Comparison of ENCODE assay signal across 8 cellular contexts in genomic region chr5:147509041-147509709, GRCh38. TPM values are rescaled to one million over a fixed set of nuclear protein-coding genes. Genes with fewer than 3 reads are reported as not detected.
DNase-seq lines count a peak whose midpoint lies in the region; FAIRE-seq and TF ChIP-seq lines count a peak whose summit lies in the region.

No MANE protein-coding gene starts in this region.

- H3K9ac ChIP-seq in BLaER1 treated with 17β-estradiol and CSF1 and Interleukin-3, amounts not matched to agents 10 nM and 100 nM: peak overlapping the region; percentile 27 to 73 (median 56); a peak in 20 of 22 replicates
- H3K9ac ChIP-seq in endothelial cell of umbilical vein (replicated peaks; ENCODE audit: extremely low read depth, insufficient read depth, low read length): peak overlapping the region; percentile 83

- H3K4me2 ChIP-seq in BLaER1 treated with 17β-estradiol and CSF1 and Interleukin-3, amounts not matched to agents 10 nM and 100 nM: peak overlapping the region; percentile 77 to 93 (median 85)
- H3K4me2 ChIP-seq in endothelial cell of umbilical vein (ENCODE audit: insufficient read depth, low read length): peak overlapping the region; percentile 95

- TF ChIP-seq POLR2A in endothelial cell of umbilical vein (IDR thresholded peaks at IDR 0.05; ENCODE audit: low read depth, low read length) (no peak), erythroblast (IDR thresholded peaks at IDR 0.05; ENCODE audit: low read length) (no peak)

- CTCF ChIA-PET in endothelial cell of umbilical vein (lab: Charles Lee): interaction anchor here (0.9 to 3.1 kb wide), 16 partner anchors 8 to 69 kb away, joined by 3 to 39 read pairs (median 5); no protein-coding TSS in a partner anchor

- POLR2A ChIA-PET in endothelial cell of umbilical vein (lab: Charles Lee): interaction anchor here (1.2 kb wide), 1 partner anchor 44 kb away, joined by 4 read pairs; no protein-coding TSS in a partner anchor

- DNase-seq in M059J (ENCODE audit: low read depth) (peak; percentile 57), endothelial cell of umbilical vein (ENCODE audit: low read depth, low spot score) (no peak), cerebellum (ENCODE audit: low spot score) (no peak), COR-L47 (lab: John Stamatoyannopoulos, UW) (no peak), erythroblast (lab: John Stamatoyannopoulos, UW) (no peak), GDM1 (lab: John Stamatoyannopoulos, UW) (no peak)

- peak overlapping the region; percentile 76 to 94 (median 88) for H3K4me3 Mint-ChIP-seq in nephron

- H3K4me1 ChIP-seq in BLaER1 treated with 17β-estradiol and CSF1 and Interleukin-3, amounts not matched to agents 10 nM and 100 nM: peaks cover 0 to 8% (median 2%) of the 10 kb centered on the region in 10 experiments; a peak in 4 of 20 replicates
- H3K4me1 ChIP-seq in endothelial cell of umbilical vein (ENCODE audit: control insufficient read depth, extremely low read depth, insufficient read depth, low read length): peaks cover 34% of the 10 kb centered on the region

- no peak overlapping the region for H3K27ac ChIP-seq in BLaER1 treated with 17β-estradiol and CSF1 and Interleukin-3, amounts not matched to agents 10 nM and 100 nM
- peak overlapping the region; percentile 67 for H3K27ac ChIP-seq in endothelial cell of umbilical vein (ENCODE audit: insufficient read depth, low read depth, low read length)

- FAIRE-seq in endothelial cell of umbilical vein (lab: Jason Lieb, UNC): peak; percentile 44

- TF ChIP-seq CTCF in endothelial cell of umbilical vein (IDR thresholded peaks at IDR 0.05; ENCODE audit: extremely low read depth in 1 of 2, insufficient read depth in 1 of 2, low read depth in 1 of 2, low read length in 2 of 2) (no peak), nephron (IDR thresholded peaks at IDR 0.05; ENCODE audit: unreplicated experiment in 3 of 3) (no peak)

- H3K4me3 ChIP-seq in BLaER1 treated with 17β-estradiol and CSF1 and Interleukin-3, amounts not matched to agents 10 nM and 100 nM: peak overlapping the region; percentile 44 to 70 (median 60)
- peak overlapping the region; percentile 46 to 85 (median 79) for H3K4me3 ChIP-seq in endothelial cell of umbilical vein (replicated peaks in 1 of 3; ENCODE audit: insufficient read depth in 1 of 3, low read depth in 1 of 3, low read length in 3 of 3)

- BruUV-seq in endothelial cell of umbilical vein (replicated peaks; lab: Mats Ljungman, UMichigan): no TSS peak

- H3K27ac Mint-ChIP-seq in nephron: peak overlapping the region in 2 of 3 experiments; percentile 19 to 49

- H3K9me1 ChIP-seq in endothelial cell of umbilical vein (replicated peaks; ENCODE audit: control insufficient read depth, extremely low read depth, insufficient read depth, low read length): no peaks in the 10 kb centered on the region

- H3K27me3 ChIP-seq in BLaER1 treated with 17β-estradiol and CSF1 and Interleukin-3, amounts not matched to agents 10 nM and 100 nM: peaks cover 27 to 38% (median 32%) of the 10 kb centered on the region in 11 experiments
- H3K27me3 ChIP-seq in endothelial cell of umbilical vein (ENCODE audit: control insufficient read depth in 2 of 2, insufficient read depth in 2 of 2, low read length in 2 of 2): no peaks in the 10 kb centered on the region

- H3K9me3 ChIP-seq in BLaER1 treated with 17β-estradiol and CSF1 and Interleukin-3, amounts not matched to agents 10 nM and 100 nM (replicated peaks in 1 of 11): peaks cover 0 to 14% (median 11%) of the 10 kb centered on the region in 11 experiments; a peak in 16 of 22 replicates
- no peaks in the 10 kb centered on the region for H3K9me3 ChIP-seq in endothelial cell of umbilical vein (replicated peaks; ENCODE audit: control insufficient read depth, insufficient read depth, low read length)

- no peaks in the 10 kb centered on the region for H3K36me3 ChIP-seq in BLaER1 treated with 17β-estradiol and CSF1 and Interleukin-3, amounts not matched to agents 10 nM and 100 nM
- no peaks in the 10 kb centered on the region for H3K36me3 ChIP-seq in endothelial cell of umbilical vein (ENCODE audit: control insufficient read depth in 2 of 2, extremely low read depth in 1 of 2, insufficient read depth in 2 of 2, low read length in 2 of 2)

- H3K27me3 Mint-ChIP-seq in nephron (ENCODE audit: low read depth): peaks cover 41% of the 10 kb centered on the region

- peaks cover 0 to 9% (median 0%) of the 10 kb centered on the region in 11 experiments; a peak in 1 of 22 replicates for H4K20me1 ChIP-seq in BLaER1 treated with 17β-estradiol and CSF1 and Interleukin-3, amounts not matched to agents 10 nM and 100 nM
- H4K20me1 ChIP-seq in endothelial cell of umbilical vein (replicated peaks; ENCODE audit: control insufficient read depth, extremely low read depth, insufficient read depth, low read length): no peaks in the 10 kb centered on the region

- peaks cover 32% of the 10 kb centered on the region for H3K4me1 Mint-ChIP-seq in nephron

- dilution Hi-C loops in endothelial cell of umbilical vein (cut with MboI; ENCODE audit: extremely low pct_ligation_motif_present, low sequenced_read_pairs): no loop called here

- no peaks in the 10 kb centered on the region for H3K9me3 Mint-ChIP-seq in nephron

- intact Hi-C loops in endothelial cell of umbilical vein (cut with micrococcal nuclease): no loop called here

- H3K36me3 Mint-ChIP-seq in nephron (ENCODE audit: low read depth): no peaks in the 10 kb centered on the region

- H2AFZ ChIP-seq in endothelial cell of umbilical vein (ENCODE audit: low read depth, low read length): peak overlapping the region; percentile 76

- H3K79me2 ChIP-seq in endothelial cell of umbilical vein (ENCODE audit: control insufficient read depth, insufficient read depth, low read length): peaks cover 48% of the 10 kb centered on the region

TF ChIP-seq in endothelial cell of umbilical vein, 7 proteins besides CTCF, POLR2A, EP300 and RAD21:
- no peak for TF ChIP-seq MAX (IDR thresholded peaks at IDR 0.05; ENCODE audit: insufficient read depth, insufficient read length)
- no peak for TF ChIP-seq FOS (IDR thresholded peaks at IDR 0.05; ENCODE audit: borderline replicate concordance, insufficient read depth, low read length)
- TF ChIP-seq JUN (IDR thresholded peaks at IDR 0.05; ENCODE audit: borderline replicate concordance, insufficient read depth, insufficient read length, low read depth): no peak
- TF ChIP-seq GATA2 (IDR thresholded peaks at IDR 0.05; ENCODE audit: insufficient read depth, insufficient read length, low read depth, low read length): no peak
- no peak for TF ChIP-seq POLR2AphosphoS5 (IDR thresholded peaks at IDR 0.05; ENCODE audit: insufficient read depth, low read depth, low read length)
- TF ChIP-seq EZH2 (IDR thresholded peaks at IDR 0.05; ENCODE audit: borderline replicate concordance, low read depth, low read length, severe bottlenecking): no peak
- no peak for TF ChIP-seq MYC (IDR thresholded peaks at IDR 0.05; ENCODE audit: low read depth, low read length)

RNA-seq across cellular contexts. Expression of gene DPYSL3, which starts 0.7 kb away (rescaled TPM):
- total RNA-seq in M059J (2014; rRNA removed; shearing (Covaris generic)): 70.7 and 88.2 TPM in 2 replicates
- 142 and 146 TPM in 2 replicates for total RNA-seq in endothelial cell of umbilical vein
- polyA plus RNA-seq in endothelial cell of umbilical vein: 80.3 and 81.6 TPM in 2 replicates
- polyA plus RNA-seq in endothelial cell of umbilical vein (2011; cell fraction: cytosol; rRNA removed): 88.1 and 93.4 TPM in 2 replicates
- 165 and 213 TPM in 2 replicates for polyA plus RNA-seq in endothelial cell of umbilical vein (2011; cell fraction: nucleus; rRNA removed)
- 70.9 and 78.2 TPM in 2 replicates for polyA plus RNA-seq in endothelial cell of umbilical vein (2012)
- polyA minus RNA-seq in endothelial cell of umbilical vein: 154 and 180 TPM in 2 replicates
- not detected for polyA minus RNA-seq in endothelial cell of umbilical vein (2011; cell fraction: cytosol; rRNA and poly(A)+ RNA removed)
- 111 and 158 TPM in 2 replicates for polyA minus RNA-seq in endothelial cell of umbilical vein (2011; cell fraction: nucleus; rRNA and poly(A)+ RNA removed)
- total RNA-seq in cerebellum: 497 TPM
